ENCODE assay signal across 19 cellular contexts in the genomic region with DNA sequence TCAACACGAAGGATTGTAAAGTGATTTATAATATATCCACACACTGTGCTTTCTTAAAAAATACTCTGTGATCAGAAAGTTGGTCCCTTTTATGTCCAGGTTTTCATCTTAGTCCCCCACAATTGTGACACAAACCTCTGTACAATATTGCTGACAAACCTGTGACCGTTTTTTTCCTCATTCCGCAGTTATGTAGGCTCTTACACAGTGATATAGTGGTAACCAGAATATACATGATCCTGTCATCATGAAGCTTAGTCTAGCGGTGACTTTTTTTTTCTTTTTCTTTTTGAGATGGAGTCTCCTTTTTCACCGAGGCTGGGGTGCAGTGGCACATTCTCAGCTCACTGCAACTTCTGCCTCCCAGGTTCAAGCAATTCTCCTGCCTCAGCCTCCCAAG. TPM values are rescaled to one million over a fixed set of nuclear protein-coding genes. Genes with fewer than 3 reads are reported as not detected.
DNase-seq lines count a peak whose midpoint lies in the region; ATAC-seq and TF ChIP-seq lines count a peak whose summit lies in the region.
"Had no signal": no experiment of that assay in that cellular context is flagged by ENCODE, and none has a peak within 500 bp of the region (broad histone marks: within the 10 kb centered on the region; RNA-seq: fewer than 3 reads in every experiment).

No MANE protein-coding gene starts in this region.

- no peak overlapping the region for H3K4me3 Mint-ChIP-seq in activated CD4-positive, alpha-beta memory T cell treated with anti-CD3 and anti-CD28 coated beads, Interleukin-2, amount 10 ng/mL, durations not matched to agents 7 days and 5 days
- peak overlapping the region in 9 of 10 donors; percentile 4 to 64 (median 44) for H3K4me3 Mint-ChIP-seq in naive thymus-derived CD4-positive, alpha-beta T cell
- H3K4me3 Mint-ChIP-seq: nephron had no signal

- H3K4me2 ChIP-seq in BLaER1 treated with 17β-estradiol and CSF1 and Interleukin-3, amounts not matched to agents 10 nM and 100 nM, result peak overlapping the region in 9 of 11 experiments; percentile 46 to 79 (median 63); a peak in 19 of 22 replicates
- peak overlapping the region; percentile 12; the same call in 1 of the 2 replicates for H3K4me2 ChIP-seq in DND-41 (ENCODE audit: insufficient read depth, low read length)

- POLR2A ChIA-PET in activated CD4-positive, alpha-beta memory T cell treated with anti-CD3 and anti-CD28 coated beads, Interleukin-2, amount 10 ng/mL, durations not matched to agents 7 days and 5 days (lab: Charles Lee), result interaction anchor here (0.7 to 13.8 kb wide), 5 partner anchors 9 to 359 kb away, joined by 3 to 168 read pairs (median 12); partner anchors contain the start of genes ANP32B, NCBP1, TRMO and TSTD2
- POLR2A ChIA-PET in naive thymus-derived CD4-positive, alpha-beta T cell (lab: Charles Lee), result interaction anchor here (1.4 to 2.8 kb wide), 3 partner anchors 9 to 70 kb away, joined by 3 to 11 read pairs (median 9); partner anchors contain the start of genes ANP32B and TRMO

- no peaks in the 10 kb centered on the region for H3K9me3 Mint-ChIP-seq in activated CD4-positive, alpha-beta memory T cell treated with anti-CD3 and anti-CD28 coated beads, Interleukin-2, amount 10 ng/mL, durations not matched to agents 7 days and 5 days
- no peaks in the 10 kb centered on the region for H3K9me3 Mint-ChIP-seq in naive thymus-derived CD4-positive, alpha-beta T cell
- H3K9me3 Mint-ChIP-seq: nephron had no signal

- H4K20me1 ChIP-seq in BLaER1 treated with 17β-estradiol and CSF1 and Interleukin-3, amounts not matched to agents 10 nM and 100 nM, result peaks cover 93 to 100% (median 100%) of the 10 kb centered on the region in 11 experiments
- H4K20me1 ChIP-seq in DND-41 (ENCODE audit: insufficient read depth, low read length), result peaks cover 90% of the 10 kb centered on the region

- H3K4me3 ChIP-seq in BLaER1 treated with 17β-estradiol and CSF1 and Interleukin-3, amounts not matched to agents 10 nM and 100 nM, result no peak overlapping the region
- H3K4me3 ChIP-seq in DND-41 (ENCODE audit: low read depth in 1 of 2, low read length in 2 of 2), result no peak overlapping the region
- H3K4me3 ChIP-seq in naive thymus-derived CD4-positive, alpha-beta T cell (ENCODE audit: low read length), result no peak overlapping the region
- H3K4me3 ChIP-seq: MG63, SJSA1 had no signal

- no peaks in the 10 kb centered on the region for H3K27me3 Mint-ChIP-seq in activated CD4-positive, alpha-beta memory T cell treated with anti-CD3 and anti-CD28 coated beads, Interleukin-2, amount 10 ng/mL, durations not matched to agents 7 days and 5 days
- no peaks in the 10 kb centered on the region for H3K27me3 Mint-ChIP-seq in naive thymus-derived CD4-positive, alpha-beta T cell

- no peaks in the 10 kb centered on the region for H3K27me3 ChIP-seq in BLaER1 treated with 17β-estradiol and CSF1 and Interleukin-3, amounts not matched to agents 10 nM and 100 nM
- no peaks in the 10 kb centered on the region for H3K27me3 ChIP-seq in DND-41 (ENCODE audit: insufficient read depth, low read length, poor library complexity)
- H3K27me3 ChIP-seq in naive thymus-derived CD4-positive, alpha-beta T cell (ENCODE audit: control insufficient read depth in 2 of 2, insufficient read depth in 2 of 2, low read length in 2 of 2), result no peaks in the 10 kb centered on the region
- H3K27me3 ChIP-seq: MG63, SJSA1 had no signal

- no peak for TF ChIP-seq CTCF in DND-41 (IDR thresholded peaks at IDR 0.05; ENCODE audit: borderline replicate concordance, extremely low read depth, low read length, poor library complexity, severe bottlenecking)

- 0 out of 22 replicates have a peak overlapping the region, but pooled peaks of 1 of the 11 experiments have one; percentile 2 for H3K27ac ChIP-seq in BLaER1 treated with 17β-estradiol and CSF1 and Interleukin-3, amounts not matched to agents 10 nM and 100 nM
- no peak overlapping the region for H3K27ac ChIP-seq in DND-41 (ENCODE audit: low read length)
- H3K27ac ChIP-seq in naive thymus-derived CD4-positive, alpha-beta T cell (ENCODE audit: low read depth, low read length), result peak overlapping the region; percentile 28
- H3K27ac ChIP-seq: SJSA1 had no signal

- no peak overlapping the region for H3K9ac ChIP-seq in BLaER1 treated with 17β-estradiol and CSF1 and Interleukin-3, amounts not matched to agents 10 nM and 100 nM
- no peak overlapping the region for H3K9ac ChIP-seq in DND-41 (ENCODE audit: low read depth, low read length)

- H3K79me2 ChIP-seq in DND-41 (ENCODE audit: insufficient read depth, low read length), result peaks cover 100% of the 10 kb centered on the region

- DNase-seq in DND-41, result no peak
- no peak for DNase-seq in activated CD4-positive, alpha-beta memory T cell treated with anti-CD3 and anti-CD28 coated beads, Interleukin-2, amount 10 ng/mL, durations not matched to agents 7 days and 5 days
- DNase-seq in naive thymus-derived CD4-positive, alpha-beta T cell, result no peak
- DNase-seq in COR-L47 (lab: John Stamatoyannopoulos, UW), result no peak
- DNase-seq in SK-N-DZ (ENCODE audit: low spot score), result no peak
- DNase-seq: activated CD8-positive, alpha-beta memory T cell treated with anti-CD3 and anti-CD28 coated beads, Interleukin-2, amount 50 U/mL, for 48 hours; AML-193; aorta; DMS79; GOT3; left ventricle myocardium superior; MG63; NCI-H1930; NCI-H510A treated with DMSO at 0.1 percent for 48 hours had no signal

- H3K9me3 ChIP-seq in BLaER1 treated with 17β-estradiol and CSF1 and Interleukin-3, amounts not matched to agents 10 nM and 100 nM (replicated peaks in 1 of 11), result no peaks in the 10 kb centered on the region
- no peaks in the 10 kb centered on the region for H3K9me3 ChIP-seq in DND-41 (ENCODE audit: insufficient read depth, low read length, severe bottlenecking)
- H3K9me3 ChIP-seq in naive thymus-derived CD4-positive, alpha-beta T cell (ENCODE audit: control insufficient read depth in 2 of 3, low read length in 3 of 3), result no peaks in the 10 kb centered on the region
- H3K9me3 ChIP-seq: MG63, SJSA1 had no signal

- H2AFZ ChIP-seq in DND-41 (ENCODE audit: low read depth, low read length), result no peak overlapping the region

- intact Hi-C loops in naive thymus-derived CD4-positive, alpha-beta T cell (cut with micrococcal nuclease), result loop anchor here (2.0 kb wide), 2 partner anchors 15 to 17 kb away; no protein-coding TSS in a partner anchor

- peaks cover 58 to 73% (median 70%) of the 10 kb centered on the region in 10 experiments for H3K4me1 ChIP-seq in BLaER1 treated with 17β-estradiol and CSF1 and Interleukin-3, amounts not matched to agents 10 nM and 100 nM
- H3K4me1 ChIP-seq in DND-41 (ENCODE audit: insufficient read depth, low read length), result peaks cover 34% of the 10 kb centered on the region
- H3K4me1 ChIP-seq in naive thymus-derived CD4-positive, alpha-beta T cell (ENCODE audit: control insufficient read depth in 2 of 2, insufficient read depth in 2 of 2, low read length in 2 of 2), result peaks cover 30 to 65% of the 10 kb centered on the region in 2 donors

- H3K27ac Mint-ChIP-seq in activated CD4-positive, alpha-beta memory T cell treated with anti-CD3 and anti-CD28 coated beads, Interleukin-2, amount 10 ng/mL, durations not matched to agents 7 days and 5 days, result peak overlapping the region; percentile 82
- peak overlapping the region; percentile 44 to 85 (median 71) for H3K27ac Mint-ChIP-seq in naive thymus-derived CD4-positive, alpha-beta T cell

- H3K36me3 Mint-ChIP-seq in activated CD4-positive, alpha-beta memory T cell treated with anti-CD3 and anti-CD28 coated beads, Interleukin-2, amount 10 ng/mL, durations not matched to agents 7 days and 5 days (ENCODE audit: low read depth), result peaks cover 34% of the 10 kb centered on the region
- H3K36me3 Mint-ChIP-seq in naive thymus-derived CD4-positive, alpha-beta T cell, result peaks cover 0 to 5% (median under 1%) of the 10 kb centered on the region in 5 donors

- ATAC-seq in DND-41 (ENCODE audit: insufficient read depth, low read depth) (no peak), HG02970 (IDR thresholded peaks at IDR 0.05; ENCODE audit: low FRiP score, unreplicated experiment) (no peak)
- no peak for ATAC-seq in naive thymus-derived CD4-positive, alpha-beta T cell
- ATAC-seq: left ventricle myocardium superior had no signal

- H3K36me3 ChIP-seq in BLaER1 treated with 17β-estradiol and CSF1 and Interleukin-3, amounts not matched to agents 10 nM and 100 nM, result peaks cover 25 to 83% (median 53%) of the 10 kb centered on the region in 11 experiments
- peaks cover 73% of the 10 kb centered on the region for H3K36me3 ChIP-seq in DND-41 (ENCODE audit: insufficient read depth, low read length)
- peaks cover 0 to 14% (median 0%) of the 10 kb centered on the region in 3 experiments for H3K36me3 ChIP-seq in naive thymus-derived CD4-positive, alpha-beta T cell (ENCODE audit: control insufficient read depth in 2 of 3, insufficient read depth in 3 of 3, low read length in 3 of 3)

- CTCF ChIA-PET in activated CD4-positive, alpha-beta memory T cell treated with anti-CD3 and anti-CD28 coated beads, Interleukin-2, amount 10 ng/mL, durations not matched to agents 7 days and 5 days (lab: Charles Lee), result interaction anchor here (1.3 kb wide), 1 partner anchor 49 kb away, joined by 4 read pairs; no protein-coding TSS in a partner anchor
- CTCF ChIA-PET in naive thymus-derived CD4-positive, alpha-beta T cell (lab: Charles Lee), result interaction anchor here (1.1 kb wide), 1 partner anchor 9 kb away, joined by 3 read pairs; no protein-coding TSS in a partner anchor

- peaks cover 80% of the 10 kb centered on the region for H3K4me1 Mint-ChIP-seq in activated CD4-positive, alpha-beta memory T cell treated with anti-CD3 and anti-CD28 coated beads, Interleukin-2, amount 10 ng/mL, durations not matched to agents 7 days and 5 days
- H3K4me1 Mint-ChIP-seq in naive thymus-derived CD4-positive, alpha-beta T cell, result peaks cover 49 to 90% (median 79%) of the 10 kb centered on the region in 7 donors

RNA-seq across cellular contexts. Expression of gene ANP32B, which starts 8.7 kb away (rescaled TPM):
- total RNA-seq in activated CD4-positive, alpha-beta memory T cell treated with anti-CD3 and anti-CD28 coated beads, Interleukin-2, amount 10 ng/mL, durations not matched to agents 7 days and 5 days, result 100 to 1,000 TPM; 317 to 335 TPM
- 100 to 1,000 TPM; 143 to 267 (median 186) TPM for total RNA-seq in naive thymus-derived CD4-positive, alpha-beta T cell
- polyA plus RNA-seq in naive thymus-derived CD4-positive, alpha-beta T cell, result 100 to 1,000 TPM; 108 to 123 TPM
- 9.9 and 12.2 TPM in 2 replicates for polyA plus RNA-seq in SK-N-DZ (2014; cell fraction: cytosol; rRNA removed)
- 5.8 and 17.1 TPM in 2 replicates for polyA plus RNA-seq in SK-N-DZ (2014; cell fraction: nucleus; rRNA removed)

RNA-seq across cellular contexts. Expression of gene HEMGN, which starts 53.8 kb away (rescaled TPM):
- under 1 TPM; 0.53 to 0.83 TPM for total RNA-seq in activated CD4-positive, alpha-beta memory T cell treated with anti-CD3 and anti-CD28 coated beads, Interleukin-2, amount 10 ng/mL, durations not matched to agents 7 days and 5 days
- total RNA-seq in naive thymus-derived CD4-positive, alpha-beta T cell, result 1 to 10 TPM; 1.3 to 4.3 (median 2.3) TPM
- 10 to 100 TPM; 13.6 to 14.2 TPM for polyA plus RNA-seq in naive thymus-derived CD4-positive, alpha-beta T cell
- polyA plus RNA-seq in SK-N-DZ (2014; cell fraction: cytosol; rRNA removed), result not detected in 2 replicates
- not detected in 2 replicates for polyA plus RNA-seq in SK-N-DZ (2014; cell fraction: nucleus; rRNA removed)
- total RNA-seq: fibroblast of villous mesenchyme, left ventricle myocardium superior, SJSA1 had no signal
- polyA plus RNA-seq: aorta had no signal
